1 cellular context compared by ENCODE assay signal in the genomic region with DNA sequence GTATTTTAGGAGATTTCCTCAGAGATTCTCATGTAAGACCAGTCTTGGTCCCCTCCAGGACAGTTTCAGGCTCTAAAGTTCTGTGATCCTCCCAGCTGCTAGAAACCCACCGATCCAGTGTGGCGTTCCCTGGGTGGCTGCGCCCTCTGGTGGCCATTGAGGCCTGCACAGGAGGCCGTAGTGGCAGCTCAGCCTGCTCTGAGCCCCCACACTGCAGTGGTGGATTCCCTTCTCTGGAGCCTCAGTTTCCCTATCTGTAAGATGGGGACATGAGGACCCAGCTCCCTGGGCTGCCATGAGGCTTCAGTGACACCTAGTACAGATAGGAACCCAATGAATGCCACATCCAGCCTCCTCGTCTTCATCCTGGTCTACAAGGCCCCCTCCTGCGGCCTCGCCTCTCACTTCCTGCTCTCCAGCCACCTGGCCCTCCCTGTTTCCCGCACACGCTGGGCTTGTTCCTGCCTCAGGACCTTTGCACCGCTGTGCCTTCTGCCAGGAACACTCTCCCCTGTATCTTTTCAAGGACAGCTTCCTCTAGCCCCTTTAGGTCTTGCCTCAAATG.
A peak's percentile ranks its signal among the peaks of the same experiment; 100 is the strongest.
TF ChIP-seq lines count a peak whose summit lies in the region.

No MANE protein-coding gene starts in this region.

TF ChIP-seq in HepG2, 621 proteins besides CTCF, POLR2A, EP300 and RAD21 (continued from another document and continues in another):
- TF ChIP-seq, protein P1, sequence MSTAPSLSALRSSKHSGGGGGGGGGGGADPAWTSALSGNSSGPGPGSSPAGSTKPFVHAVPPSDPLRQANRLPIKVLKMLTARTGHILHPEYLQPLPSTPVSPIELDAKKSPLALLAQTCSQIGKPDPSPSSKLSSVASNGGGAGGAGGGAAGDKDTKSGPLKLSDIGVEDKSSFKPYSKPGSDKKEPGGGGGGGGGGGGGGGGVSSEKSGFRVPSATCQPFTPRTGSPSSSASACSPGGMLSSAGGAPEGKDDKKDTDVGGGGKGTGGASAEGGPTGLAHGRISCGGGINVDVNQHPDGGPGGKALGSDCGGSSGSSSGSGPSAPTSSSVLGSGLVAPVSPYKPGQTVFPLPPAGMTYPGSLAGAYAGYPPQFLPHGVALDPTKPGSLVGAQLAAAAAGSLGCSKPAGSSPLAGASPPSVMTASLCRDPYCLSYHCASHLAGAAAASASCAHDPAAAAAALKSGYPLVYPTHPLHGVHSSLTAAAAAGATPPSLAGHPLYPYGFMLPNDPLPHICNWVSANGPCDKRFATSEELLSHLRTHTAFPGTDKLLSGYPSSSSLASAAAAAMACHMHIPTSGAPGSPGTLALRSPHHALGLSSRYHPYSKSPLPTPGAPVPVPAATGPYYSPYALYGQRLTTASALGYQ (CRISPR knock-in tag; IDR thresholded peaks at IDR 0.05): 0 out of 2 replicates have a peak, but pooled peaks have one; percentile 37
- TF ChIP-seq ZNF672 (CRISPR knock-in tag; IDR thresholded peaks at IDR 0.05) (no peak), JUN (CRISPR knock-in tag; IDR thresholded peaks at IDR 0.05) (no peak), NFE2L1 (CRISPR knock-in tag; IDR thresholded peaks at IDR 0.05; ENCODE audit: borderline replicate concordance) (no peak), ZNF547 (CRISPR knock-in tag; IDR thresholded peaks at IDR 0.05) (0 out of 2 replicates have a peak, but pooled peaks have one; percentile 31), ZNF879 (CRISPR knock-in tag; IDR thresholded peaks at IDR 0.05) (no peak), TEAD3 (CRISPR knock-in tag; optimal IDR thresholded peaks at IDR 0.05; ENCODE audit: borderline replicate concordance) (peak; percentile 55), ZNF562 (CRISPR knock-in tag; IDR thresholded peaks at IDR 0.05; ENCODE audit: borderline replicate concordance) (no peak), ZNF20 (CRISPR knock-in tag; IDR thresholded peaks at IDR 0.05) (no peak), POLR2AphosphoS5 (IDR thresholded peaks at IDR 0.05; ENCODE audit: low read depth, low read length) (no peak), MIXL1 (CRISPR knock-in tag; IDR thresholded peaks at IDR 0.05) (peak; percentile 44; the same call in 1 of the 2 replicates), SRY (CRISPR knock-in tag; IDR thresholded peaks at IDR 0.05) (0 out of 2 replicates have a peak, but pooled peaks have one; percentile 40), EZH2 (conservative IDR thresholded peaks at IDR 0.05; ENCODE audit: low read depth, low read length) (no peak), ZFP36L2 (CRISPR knock-in tag; IDR thresholded peaks at IDR 0.05) (0 out of 2 replicates have a peak, but pooled peaks have one; percentile 47), MIER3 (CRISPR knock-in tag; IDR thresholded peaks at IDR 0.05; ENCODE audit: borderline replicate concordance) (0 out of 2 replicates have a peak, but pooled peaks have one; percentile 28), GABPB1 (CRISPR knock-in tag; IDR thresholded peaks at IDR 0.05) (peak; percentile 68), CC2D1A (CRISPR knock-in tag; IDR thresholded peaks at IDR 0.05) (0 out of 2 replicates have a peak, but pooled peaks have one; percentile 73), MTA1 (CRISPR knock-in tag; IDR thresholded peaks at IDR 0.05; ENCODE audit: borderline replicate concordance) (no peak), BRCA1 (CRISPR knock-in tag; IDR thresholded peaks at IDR 0.05) (0 out of 2 replicates have a peak, but pooled peaks have one; percentile 69), ARHGAP35 (CRISPR knock-in tag; IDR thresholded peaks at IDR 0.05; ENCODE audit: borderline replicate concordance) (no peak), PATZ1 (CRISPR knock-in tag; IDR thresholded peaks at IDR 0.05) (peak; percentile 84), CBX2 (IDR thresholded peaks at IDR 0.05; ENCODE audit: low read depth, low read length) (no peak), CBX2 (CRISPR knock-in tag; IDR thresholded peaks at IDR 0.05; ENCODE audit: low read depth) (0 out of 2 replicates have a peak, but pooled peaks have one; percentile 66), ZFP37 (CRISPR knock-in tag; IDR thresholded peaks at IDR 0.05; ENCODE audit: borderline replicate concordance) (0 out of 2 replicates have a peak, but pooled peaks have one; percentile 24), CBFB (CRISPR knock-in tag; IDR thresholded peaks at IDR 0.05) (no peak), HMGXB3 (CRISPR knock-in tag; IDR thresholded peaks at IDR 0.05; ENCODE audit: borderline replicate concordance) (peak; percentile 62; the same call in 1 of the 2 replicates), ZNF572 (CRISPR knock-in tag; IDR thresholded peaks at IDR 0.05) (0 out of 2 replicates have a peak, but pooled peaks have one; percentile 43), ZNF276 (CRISPR knock-in tag; IDR thresholded peaks at IDR 0.05; ENCODE audit: low read depth) (no peak), ISL2 (CRISPR knock-in tag; IDR thresholded peaks at IDR 0.05) (peak; percentile 60; the same call in 1 of the 2 replicates), SAP130 (CRISPR knock-in tag; IDR thresholded peaks at IDR 0.05; ENCODE audit: low read depth) (peak; percentile 53), MYNN (CRISPR knock-in tag; IDR thresholded peaks at IDR 0.05; ENCODE audit: low read depth) (no peak), ZSCAN12 (CRISPR knock-in tag; IDR thresholded peaks at IDR 0.05) (no peak), ZNF12 (CRISPR knock-in tag; IDR thresholded peaks at IDR 0.05) (no peak)
- TF ChIP-seq, protein P2, sequence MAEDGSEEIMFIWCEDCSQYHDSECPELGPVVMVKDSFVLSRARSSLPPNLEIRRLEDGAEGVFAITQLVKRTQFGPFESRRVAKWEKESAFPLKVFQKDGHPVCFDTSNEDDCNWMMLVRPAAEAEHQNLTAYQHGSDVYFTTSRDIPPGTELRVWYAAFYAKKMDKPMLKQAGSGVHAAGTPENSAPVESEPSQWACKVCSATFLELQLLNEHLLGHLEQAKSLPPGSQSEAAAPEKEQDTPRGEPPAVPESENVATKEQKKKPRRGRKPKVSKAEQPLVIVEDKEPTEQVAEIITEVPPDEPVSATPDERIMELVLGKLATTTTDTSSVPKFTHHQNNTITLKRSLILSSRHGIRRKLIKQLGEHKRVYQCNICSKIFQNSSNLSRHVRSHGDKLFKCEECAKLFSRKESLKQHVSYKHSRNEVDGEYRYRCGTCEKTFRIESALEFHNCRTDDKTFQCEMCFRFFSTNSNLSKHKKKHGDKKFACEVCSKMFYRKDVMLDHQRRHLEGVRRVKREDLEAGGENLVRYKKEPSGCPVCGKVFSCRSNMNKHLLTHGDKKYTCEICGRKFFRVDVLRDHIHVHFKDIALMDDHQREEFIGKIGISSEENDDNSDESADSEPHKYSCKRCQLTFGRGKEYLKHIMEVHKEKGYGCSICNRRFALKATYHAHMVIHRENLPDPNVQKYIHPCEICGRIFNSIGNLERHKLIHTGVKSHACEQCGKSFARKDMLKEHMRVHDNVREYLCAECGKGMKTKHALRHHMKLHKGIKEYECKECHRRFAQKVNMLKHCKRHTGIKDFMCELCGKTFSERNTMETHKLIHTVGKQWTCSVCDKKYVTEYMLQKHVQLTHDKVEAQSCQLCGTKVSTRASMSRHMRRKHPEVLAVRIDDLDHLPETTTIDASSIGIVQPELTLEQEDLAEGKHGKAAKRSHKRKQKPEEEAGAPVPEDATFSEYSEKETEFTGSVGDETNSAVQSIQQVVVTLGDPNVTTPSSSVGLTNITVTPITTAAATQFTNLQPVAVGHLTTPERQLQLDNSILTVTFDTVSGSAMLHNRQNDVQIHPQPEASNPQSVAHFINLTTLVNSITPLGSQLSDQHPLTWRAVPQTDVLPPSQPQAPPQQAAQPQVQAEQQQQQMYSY (CRISPR knock-in tag; IDR thresholded peaks at IDR 0.05): no peak
- TF ChIP-seq, protein P3, sequence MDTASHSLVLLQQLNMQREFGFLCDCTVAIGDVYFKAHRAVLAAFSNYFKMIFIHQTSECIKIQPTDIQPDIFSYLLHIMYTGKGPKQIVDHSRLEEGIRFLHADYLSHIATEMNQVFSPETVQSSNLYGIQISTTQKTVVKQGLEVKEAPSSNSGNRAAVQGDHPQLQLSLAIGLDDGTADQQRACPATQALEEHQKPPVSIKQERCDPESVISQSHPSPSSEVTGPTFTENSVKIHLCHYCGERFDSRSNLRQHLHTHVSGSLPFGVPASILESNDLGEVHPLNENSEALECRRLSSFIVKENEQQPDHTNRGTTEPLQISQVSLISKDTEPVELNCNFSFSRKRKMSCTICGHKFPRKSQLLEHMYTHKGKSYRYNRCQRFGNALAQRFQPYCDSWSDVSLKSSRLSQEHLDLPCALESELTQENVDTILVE (CRISPR knock-in tag; IDR thresholded peaks at IDR 0.05): peak; percentile 44; the same call in 1 of the 2 replicates
- TF ChIP-seq, protein P4, sequence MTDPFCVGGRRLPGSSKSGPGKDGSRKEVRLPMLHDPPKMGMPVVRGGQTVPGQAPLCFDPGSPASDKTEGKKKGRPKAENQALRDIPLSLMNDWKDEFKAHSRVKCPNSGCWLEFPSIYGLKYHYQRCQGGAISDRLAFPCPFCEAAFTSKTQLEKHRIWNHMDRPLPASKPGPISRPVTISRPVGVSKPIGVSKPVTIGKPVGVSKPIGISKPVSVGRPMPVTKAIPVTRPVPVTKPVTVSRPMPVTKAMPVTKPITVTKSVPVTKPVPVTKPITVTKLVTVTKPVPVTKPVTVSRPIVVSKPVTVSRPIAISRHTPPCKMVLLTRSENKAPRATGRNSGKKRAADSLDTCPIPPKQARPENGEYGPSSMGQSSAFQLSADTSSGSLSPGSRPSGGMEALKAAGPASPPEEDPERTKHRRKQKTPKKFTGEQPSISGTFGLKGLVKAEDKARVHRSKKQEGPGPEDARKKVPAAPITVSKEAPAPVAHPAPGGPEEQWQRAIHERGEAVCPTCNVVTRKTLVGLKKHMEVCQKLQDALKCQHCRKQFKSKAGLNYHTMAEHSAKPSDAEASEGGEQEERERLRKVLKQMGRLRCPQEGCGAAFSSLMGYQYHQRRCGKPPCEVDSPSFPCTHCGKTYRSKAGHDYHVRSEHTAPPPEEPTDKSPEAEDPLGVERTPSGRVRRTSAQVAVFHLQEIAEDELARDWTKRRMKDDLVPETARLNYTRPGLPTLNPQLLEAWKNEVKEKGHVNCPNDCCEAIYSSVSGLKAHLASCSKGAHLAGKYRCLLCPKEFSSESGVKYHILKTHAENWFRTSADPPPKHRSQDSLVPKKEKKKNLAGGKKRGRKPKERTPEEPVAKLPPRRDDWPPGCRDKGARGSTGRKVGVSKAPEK (CRISPR knock-in tag; IDR thresholded peaks at IDR 0.05; ENCODE audit: borderline replicate concordance): 0 out of 2 replicates have a peak, but pooled peaks have one; percentile 11
